Comparison of ENCODE assay signal across 8 cellular contexts in the genomic region with DNA sequence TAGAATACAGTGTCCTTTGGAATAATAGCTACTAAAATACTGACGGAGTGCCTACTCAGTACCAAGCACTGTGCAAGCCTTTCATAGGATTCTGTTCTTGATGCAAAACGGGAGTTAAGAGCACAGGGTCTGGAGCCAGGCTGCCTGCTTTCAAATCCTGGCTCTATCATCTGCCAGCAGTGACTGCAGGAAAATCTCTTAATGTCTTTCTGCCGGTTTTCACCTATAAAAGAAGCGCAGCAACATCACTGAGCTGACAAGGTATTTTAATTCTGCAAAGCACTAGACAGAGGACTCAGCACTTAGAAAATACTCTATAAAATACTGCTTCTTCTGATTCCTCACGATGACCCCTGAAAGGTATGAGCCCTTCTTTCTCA. TPM values are rescaled to one million over a fixed set of nuclear protein-coding genes. Genes with fewer than 3 reads are reported as not detected.
DNase-seq lines count a peak whose midpoint lies in the region; ATAC-seq, FAIRE-seq and TF ChIP-seq lines count a peak whose summit lies in the region.

No MANE protein-coding gene starts in this region.

- H3K27ac ChIP-seq in GM12878 (ENCODE audit: control insufficient read depth, insufficient read depth), result peak overlapping the region; percentile 28; the same call in 1 of the 2 replicates

- H3K9me3 ChIP-seq in BE2C, result no peaks in the 10 kb centered on the region
- H3K9me3 ChIP-seq in GM12878 (replicated peaks; ENCODE audit: control insufficient read depth, insufficient read depth, low read length), result no peaks in the 10 kb centered on the region
- H3K9me3 ChIP-seq in mononuclear cell (ENCODE audit: low read depth, low read length), result no peaks in the 10 kb centered on the region

- peak overlapping the region; percentile 70 for H3K4me3 ChIP-seq in BE2C (ENCODE audit: low read depth, low read length)
- H3K4me3 ChIP-seq in GM12878, result peak overlapping the region; percentile 77
- peak overlapping the region; percentile 51 for H3K4me3 ChIP-seq in mononuclear cell (ENCODE audit: low read length)
- H3K4me3 ChIP-seq in lower leg skin (ENCODE audit: low read depth, poor library complexity, severe bottlenecking), result no peak overlapping the region

- no peak for FAIRE-seq in GM12878 (lab: Jason Lieb, UNC)

- 1% methylated on average over 5 of the region's 5 CpGs for WGBS in GM12878 (ENCODE audit: insufficient coverage, insufficient replicate concordance, low lambda C conversion rate, missing lambda C conversion rate)
- 8 to 9% methylated on average over 5 of the region's 5 CpGs for WGBS in lower leg skin, 2 donors

- peak overlapping the region; percentile 58 for H3K9ac ChIP-seq in GM12878 (ENCODE audit: control insufficient read depth, insufficient read depth, low read length)

- no TSS peak for BruUV-seq in GM12878 (replicated peaks; lab: Mats Ljungman, UMichigan)

- H3K4me1 ChIP-seq in BE2C, result no peaks in the 10 kb centered on the region; the same call in 1 of the 2 replicates
- H3K4me1 ChIP-seq in GM12878 (ENCODE audit: control insufficient read depth, insufficient read depth, low read length), result peaks cover 16% of the 10 kb centered on the region
- peaks cover 17% of the 10 kb centered on the region for H3K4me1 ChIP-seq in mononuclear cell (ENCODE audit: insufficient read depth, low read length)

- no peak overlapping the region; the same call in 1 of the 2 replicates for H2AFZ ChIP-seq in GM12878 (ENCODE audit: control insufficient read depth, low read depth, low read length)

- peaks cover 16% of the 10 kb centered on the region for H3K79me2 ChIP-seq in GM12878 (ENCODE audit: control insufficient read depth, insufficient read depth, low read length)

- no peaks in the 10 kb centered on the region for H3K27me3 ChIP-seq in BE2C
- no peaks in the 10 kb centered on the region; a peak in 1 of 4 replicates for H3K27me3 ChIP-seq in GM12878 (replicated peaks in 1 of 2; ENCODE audit: control insufficient read depth in 2 of 2, insufficient read depth in 2 of 2, low read length in 1 of 2)
- no peaks in the 10 kb centered on the region for H3K27me3 ChIP-seq in mononuclear cell (ENCODE audit: insufficient read depth, low read length)

- TF ChIP-seq RAD21 in GM12878 (IDR thresholded peaks at IDR 0.05; ENCODE audit: insufficient read depth, low read depth, low read length), result no peak

- ATAC-seq in HG02870 (IDR thresholded peaks at IDR 0.05; ENCODE audit: unreplicated experiment), result peak; percentile 0
- peak; percentile 11 for ATAC-seq in GM12878

- POLR2A ChIA-PET in GM12878 (lab: Charles Lee), result interaction anchor here (0.6 kb wide), 1 partner anchor 42 kb away, joined by 3 read pairs; no protein-coding TSS in a partner anchor

- RAD21 ChIA-PET in GM12878 (lab: Charles Lee; ENCODE audit: unreplicated experiment), result interaction anchor here (1.4 to 2.9 kb wide), 3 partner anchors 32 to 306 kb away, joined by 3 to 17 read pairs (median 3); no protein-coding TSS in a partner anchor

- peak overlapping the region; percentile 85 for H3K4me2 ChIP-seq in GM12878 (ENCODE audit: control insufficient read depth, insufficient read depth)

- H3K36me3 ChIP-seq in BE2C (peaks cover 27% of the 10 kb centered on the region), GM12878 (ENCODE audit: control insufficient read depth in 2 of 2, insufficient read depth in 2 of 2, low read length in 1 of 2) (peaks cover 0 to 2% of the 10 kb centered on the region in 2 experiments; a peak in 2 of 4 replicates)

- TF ChIP-seq EP300 in GM12878 (IDR thresholded peaks at IDR 0.05; ENCODE audit: borderline replicate concordance in 1 of 2, control insufficient read depth in 1 of 2, low read depth in 2 of 2, low read length in 2 of 2), result no peak

- TF ChIP-seq POLR2A in GM12878 (IDR thresholded peaks at IDR 0.05; ENCODE audit: low read depth, low read length) (no peak), lower leg skin (IDR thresholded peaks at IDR 0.05) (no peak)

- CTCF ChIA-PET in GM12878 (lab: Yijun Ruan, JAX), result interaction anchor here (1.8 to 3.6 kb wide), 4 partner anchors 18 to 307 kb away, joined by 6 to 15 read pairs (median 8); no protein-coding TSS in a partner anchor

- in situ Hi-C loops in GM12878 (cut with MboI), result no loop called here

- DNase-seq in BE2C (no peak), GM12878 (ENCODE audit: low read depth, low spot score) (no peak), cerebellar nuclear complex (lab: John Stamatoyannopoulos, UW) (no peak), kidney tubule cell (ENCODE audit: low spot score) (no peak), lower leg skin (ENCODE audit: low spot score in 2 of 2) (no peak), epidermal melanocyte (ENCODE audit: insufficient read length, low spot score) (no peak)

- intact Hi-C loops in GM12878 (cut with micrococcal nuclease; ENCODE audit: unreplicated experiment), result no loop called here
- intact Hi-C loops in lower leg skin (cut with DNase I; ENCODE audit: low total_unique reads), result no loop called here

- TF ChIP-seq CTCF in BE2C (IDR thresholded peaks at IDR 0.05; ENCODE audit: low read depth, low read length) (no peak), GM12878 (IDR thresholded peaks at IDR 0.05 in 2 of 3, conservative IDR thresholded peaks at IDR 0.05 in 1 of 3; ENCODE audit: control insufficient read depth in 2 of 3, extremely low read depth in 1 of 3, insufficient read depth in 1 of 3, low read depth in 3 of 3, low read length in 3 of 3) (no peak), lower leg skin (IDR thresholded peaks at IDR 0.05) (no peak)

- no peaks in the 10 kb centered on the region for H4K20me1 ChIP-seq in GM12878 (ENCODE audit: control insufficient read depth, insufficient read depth)

- SMC1A ChIA-PET in GM12878 (lab: Charles Lee; ENCODE audit: uncharacterized antibody, unreplicated experiment), result interaction anchor here (1.2 to 2.4 kb wide), 4 partner anchors 25 to 332 kb away, joined by 3 to 6 read pairs (median 4); no protein-coding TSS in a partner anchor

TF ChIP-seq in GM12878, 131 proteins besides CTCF, POLR2A, EP300 and RAD21 (continues in another document):
- TF ChIP-seq PAX5 (IDR thresholded peaks at IDR 0.05; ENCODE audit: borderline replicate concordance, low read depth, low read length), result no peak
- TF ChIP-seq, protein P1, sequence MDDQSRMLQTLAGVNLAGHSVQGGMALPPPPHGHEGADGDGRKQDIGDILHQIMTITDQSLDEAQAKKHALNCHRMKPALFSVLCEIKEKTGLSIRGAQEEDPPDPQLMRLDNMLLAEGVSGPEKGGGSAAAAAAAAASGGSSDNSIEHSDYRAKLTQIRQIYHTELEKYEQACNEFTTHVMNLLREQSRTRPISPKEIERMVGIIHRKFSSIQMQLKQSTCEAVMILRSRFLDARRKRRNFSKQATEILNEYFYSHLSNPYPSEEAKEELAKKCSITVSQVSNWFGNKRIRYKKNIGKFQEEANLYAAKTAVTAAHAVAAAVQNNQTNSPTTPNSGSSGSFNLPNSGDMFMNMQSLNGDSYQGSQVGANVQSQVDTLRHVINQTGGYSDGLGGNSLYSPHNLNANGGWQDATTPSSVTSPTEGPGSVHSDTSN (IDR thresholded peaks at IDR 0.05; ENCODE audit: insufficient replicate concordance, low read depth, low read length), result no peak
- TF ChIP-seq TCF7 (IDR thresholded peaks at IDR 0.05; ENCODE audit: borderline replicate concordance), result no peak
- no peak for TF ChIP-seq FOXK2 (IDR thresholded peaks at IDR 0.05)
- TF ChIP-seq, protein P2, sequence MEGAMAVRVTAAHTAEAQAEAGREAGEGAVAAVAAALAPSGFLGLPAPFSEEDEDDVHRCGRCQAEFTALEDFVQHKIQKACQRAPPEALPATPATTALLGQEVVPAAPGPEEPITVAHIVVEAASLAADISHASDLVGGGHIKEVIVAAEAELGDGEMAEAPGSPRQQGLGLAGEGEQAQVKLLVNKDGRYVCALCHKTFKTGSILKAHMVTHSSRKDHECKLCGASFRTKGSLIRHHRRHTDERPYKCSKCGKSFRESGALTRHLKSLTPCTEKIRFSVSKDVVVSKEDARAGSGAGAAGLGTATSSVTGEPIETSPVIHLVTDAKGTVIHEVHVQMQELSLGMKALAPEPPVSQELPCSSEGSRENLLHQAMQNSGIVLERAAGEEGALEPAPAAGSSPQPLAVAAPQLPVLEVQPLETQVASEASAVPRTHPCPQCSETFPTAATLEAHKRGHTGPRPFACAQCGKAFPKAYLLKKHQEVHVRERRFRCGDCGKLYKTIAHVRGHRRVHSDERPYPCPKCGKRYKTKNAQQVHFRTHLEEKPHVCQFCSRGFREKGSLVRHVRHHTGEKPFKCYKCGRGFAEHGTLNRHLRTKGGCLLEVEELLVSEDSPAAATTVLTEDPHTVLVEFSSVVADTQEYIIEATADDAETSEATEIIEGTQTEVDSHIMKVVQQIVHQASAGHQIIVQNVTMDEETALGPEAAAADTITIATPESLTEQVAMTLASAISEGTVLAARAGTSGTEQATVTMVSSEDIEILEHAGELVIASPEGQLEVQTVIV (IDR thresholded peaks at IDR 0.05; ENCODE audit: borderline replicate concordance, partially characterized antibody), result no peak
- TF ChIP-seq CHD2 (IDR thresholded peaks at IDR 0.05; ENCODE audit: borderline replicate concordance, low read depth, low read length), result no peak

RNA-seq across cellular contexts. Expression of a gene that starts 0.7 kb away (rescaled TPM):
- polyA plus RNA-seq in BE2C (2012; ENCODE audit: insufficient read depth, insufficient read length, low read depth), result 11.7 TPM
- 53.5 and 53.8 TPM in 2 replicates for total RNA-seq in GM12878 (2013; cell fraction: nucleolus; rRNA removed)
- 28.2 and 37.3 TPM in 2 replicates for total RNA-seq in GM12878 (2014; rRNA removed)
- total RNA-seq in GM12878 (2014; rRNA removed; fragmentation: Illumina TruSeq; extraction: Trizol), result 35.9 and 36.1 TPM in 2 replicates
- 19.4 and 25.5 TPM in 2 replicates for total RNA-seq in GM12878 (2021)
- polyA plus RNA-seq in GM12878 (2011; ENCODE audit: low read depth), result 14.3 TPM
- 36.9 and 51.6 TPM in 2 replicates for polyA plus RNA-seq in GM12878 (2011; rRNA removed)
- polyA plus RNA-seq in GM12878 (2011; cell fraction: cytosol; rRNA removed), result 20.3 and 20.6 TPM in 2 replicates
- 21.8 and 22.5 TPM in 2 replicates for polyA plus RNA-seq in GM12878 (2011; cell fraction: nucleus; rRNA removed)
- polyA plus RNA-seq in GM12878 (2012), result 15.4 and 18.7 TPM in 2 replicates
- polyA plus RNA-seq in GM12878 (2014; fragmentation: Illumina TruSeq; extraction: Trizol), result 29.3 and 41.5 TPM in 2 replicates
- polyA plus RNA-seq in GM12878 (2014; fragmentation: Nextera tagmentation; extraction: Ambion mirVana), result 10 to 100 TPM; 11.5 to 11.6 TPM
- 21.1 and 28.8 TPM in 2 replicates for polyA plus RNA-seq in GM12878 (2014; rRNA removed)
- 10 to 100 TPM; 35.9 to 37.4 TPM for polyA plus RNA-seq in GM12878 (2016; fragmentation: Nextera tagmentation; extraction: Ambion mirVana)
- 30.5 and 42.4 TPM in 2 replicates for polyA minus RNA-seq in GM12878 (2011; rRNA and poly(A)+ RNA removed)
- 15.1 and 16.1 TPM in 2 replicates for polyA minus RNA-seq in GM12878 (2011; cell fraction: cytosol; rRNA and poly(A)+ RNA removed)
- 18.1 and 23.3 TPM in 2 replicates for polyA minus RNA-seq in GM12878 (2011; cell fraction: nucleus; rRNA and poly(A)+ RNA removed)
- total RNA-seq in mononuclear cell, result 18.4 TPM
- total RNA-seq in lower leg skin, result 10 to 100 TPM in 1 of 4 donors, 1 to 10 TPM in 3; 4.5 to 14.0 (median 9.0) TPM
